26 cellular contexts compared by ENCODE assay signal in the genomic region with DNA sequence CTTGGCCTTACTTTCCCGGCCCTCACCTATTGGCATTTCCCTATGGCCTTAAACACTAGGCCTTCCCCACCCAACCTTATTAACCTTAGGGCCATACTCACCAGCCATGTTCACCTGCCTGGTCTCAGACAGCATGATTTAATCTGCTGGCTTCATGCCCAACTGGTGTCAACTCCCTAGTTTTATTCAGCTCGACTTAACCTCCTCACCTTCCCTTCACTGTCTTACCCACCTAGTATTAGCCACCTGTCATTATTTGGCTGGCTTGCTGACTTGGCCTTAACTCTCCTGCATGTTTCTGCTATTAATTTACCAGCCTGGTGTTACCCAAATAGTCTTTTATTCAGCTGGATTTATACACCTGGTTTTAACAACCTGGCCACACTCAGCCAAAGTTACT.
"Had no signal": no experiment of that assay in that cellular context is flagged by ENCODE, and none has a peak within 500 bp of the region (broad histone marks: within the 10 kb centered on the region; RNA-seq: fewer than 3 reads in every experiment).

No MANE protein-coding gene starts in this region.

- H3K9me3 Mint-ChIP-seq: activated naive CD4-positive, alpha-beta T cell treated with anti-CD3 and anti-CD28 coated beads, Interleukin-2, amount 50 U/mL, for 24 hours had no signal

- H3K36me3 Mint-ChIP-seq: activated CD8-positive, alpha-beta memory T cell treated with anti-CD3 and anti-CD28 coated beads, Interleukin-2, amount 10 ng/mL, durations not matched to agents 7 days and 5 days; activated naive CD4-positive, alpha-beta T cell treated with anti-CD3 and anti-CD28 coated beads, Interleukin-2, amount 50 U/mL, for 24 hours; T-cell had no signal

- H3K27me3 Mint-ChIP-seq: activated B cell treated with CpG ODN at 0.5 μM for 24 hours; activated CD4-positive, alpha-beta T cell treated with anti-CD3 and anti-CD28 coated beads, Interleukin-2, amount 10 ng/mL, durations not matched to agents 24 days and 14 days; activated CD8-positive, alpha-beta memory T cell treated with anti-CD3 and anti-CD28 coated beads, Interleukin-2, amount 10 ng/mL, durations not matched to agents 7 days and 5 days; activated naive CD4-positive, alpha-beta T cell treated with anti-CD3 and anti-CD28 coated beads, Interleukin-2, amount 50 U/mL, for 24 hours; activated naive CD8-positive, alpha-beta T cell treated with anti-CD3 and anti-CD28 coated beads, Interleukin-2, amount 50 U/mL, for 24 hours; activated T-cell treated with anti-CD3 and anti-CD28 coated beads, Interleukin-2, amount 50 U/mL, for 24 hours had no signal

- DNase-seq: activated B cell treated with CpG ODN at 0.5 μM for 24 hours; activated CD4-positive, alpha-beta T cell treated with anti-CD3 and anti-CD28 coated beads for 1 hour; activated CD4-positive, alpha-beta T cell treated with anti-CD3 and anti-CD28 coated beads, Interleukin-2, amount 10 ng/mL, durations not matched to agents 24 days and 14 days; activated CD4-positive, alpha-beta T cell treated with anti-CD3 and anti-CD28 coated beads, Interleukin-2, amount 50 U/mL, for 48 hours; activated CD8-positive, alpha-beta memory T cell treated with anti-CD3 and anti-CD28 coated beads, Interleukin-2, amount 10 ng/mL, durations not matched to agents 7 days and 5 days; activated effector memory CD4-positive, alpha-beta T cell treated with Interleukin-2 at 50 U/mL for 16 hours; activated naive CD4-positive, alpha-beta T cell; activated naive CD8-positive, alpha-beta T cell treated with anti-CD3 and anti-CD28 coated beads, Interleukin-2, amount 50 U/mL, for 24 hours; activated T-cell treated with anti-CD3 and anti-CD28 coated beads, Interleukin-2, amount 50 U/mL, for 24 hours; amniotic stem cell; body of pancreas; central memory CD4-positive, alpha-beta T cell; Kasumi-1; MV-4-11; NCI-H1105; NCI-H1436; NCI-H187 treated with DMSO at 0.1 percent for 48 hours; NCI-H446; NCI-H524; NCI-H748 treated with DMSO at 0.1 percent for 48 hours; PC-3; T-cell; T-helper 2 cell; T1000 had no signal

- ATAC-seq: activated CD8-positive, alpha-beta memory T cell treated with anti-CD3 and anti-CD28 coated beads, Interleukin-2, amount 10 ng/mL, durations not matched to agents 7 days and 5 days; activated naive CD8-positive, alpha-beta T cell treated with anti-CD3 and anti-CD28 coated beads, Interleukin-2, amount 50 U/mL, for 24 hours; body of pancreas; PC-3; T-cell had no signal

- H3K27ac Mint-ChIP-seq: activated B cell treated with CpG ODN at 0.5 μM for 24 hours; activated CD4-positive, alpha-beta T cell treated with anti-CD3 and anti-CD28 coated beads, Interleukin-2, amount 10 ng/mL, durations not matched to agents 24 days and 14 days; activated CD8-positive, alpha-beta memory T cell treated with anti-CD3 and anti-CD28 coated beads, Interleukin-2, amount 10 ng/mL, durations not matched to agents 7 days and 5 days; activated naive CD4-positive, alpha-beta T cell treated with anti-CD3 and anti-CD28 coated beads, Interleukin-2, amount 50 U/mL, for 24 hours; activated naive CD8-positive, alpha-beta T cell treated with anti-CD3 and anti-CD28 coated beads, Interleukin-2, amount 50 U/mL, for 24 hours; activated T-cell treated with anti-CD3 and anti-CD28 coated beads, Interleukin-2, amount 50 U/mL, for 24 hours; activated T-helper 1 cell treated with anti-CD3 and anti-CD28 coated beads, Interleukin-12 subunit alpha, Interleukin-12 subunit beta, Interleukin-2, Interleukin-4 antibody, amounts not matched to agents 30 ng/mL and 10 ng/mL and 1 ng/mL, durations not matched to agents 14 hours and 24 hours and 36 hours; T-cell had no signal

- H3K4me3 Mint-ChIP-seq: activated B cell treated with CpG ODN at 0.5 μM for 24 hours; activated CD4-positive, alpha-beta T cell treated with anti-CD3 and anti-CD28 coated beads, Interleukin-2, amount 10 ng/mL, durations not matched to agents 24 days and 14 days; activated CD8-positive, alpha-beta memory T cell treated with anti-CD3 and anti-CD28 coated beads, Interleukin-2, amount 10 ng/mL, durations not matched to agents 7 days and 5 days; activated naive CD4-positive, alpha-beta T cell treated with anti-CD3 and anti-CD28 coated beads, Interleukin-2, amount 50 U/mL, for 24 hours; activated naive CD8-positive, alpha-beta T cell treated with anti-CD3 and anti-CD28 coated beads, Interleukin-2, amount 50 U/mL, for 24 hours; activated T-cell treated with anti-CD3 and anti-CD28 coated beads, Interleukin-2, amount 50 U/mL, for 24 hours; activated T-helper 1 cell treated with anti-CD3 and anti-CD28 coated beads, Interleukin-12 subunit alpha, Interleukin-12 subunit beta, Interleukin-2, Interleukin-4 antibody, amounts not matched to agents 30 ng/mL and 10 ng/mL and 1 ng/mL, durations not matched to agents 14 hours and 24 hours and 36 hours; T-cell had no signal

- H3K4me1 Mint-ChIP-seq: activated B cell treated with CpG ODN at 0.5 μM for 24 hours; activated CD4-positive, alpha-beta T cell treated with anti-CD3 and anti-CD28 coated beads, Interleukin-2, amount 10 ng/mL, durations not matched to agents 24 days and 14 days; activated CD8-positive, alpha-beta memory T cell treated with anti-CD3 and anti-CD28 coated beads, Interleukin-2, amount 10 ng/mL, durations not matched to agents 7 days and 5 days; activated naive CD4-positive, alpha-beta T cell treated with anti-CD3 and anti-CD28 coated beads, Interleukin-2, amount 50 U/mL, for 24 hours; activated naive CD8-positive, alpha-beta T cell treated with anti-CD3 and anti-CD28 coated beads, Interleukin-2, amount 50 U/mL, for 24 hours; T-cell had no signal
